16 cellular contexts compared by ENCODE assay signal in the genomic region with DNA sequence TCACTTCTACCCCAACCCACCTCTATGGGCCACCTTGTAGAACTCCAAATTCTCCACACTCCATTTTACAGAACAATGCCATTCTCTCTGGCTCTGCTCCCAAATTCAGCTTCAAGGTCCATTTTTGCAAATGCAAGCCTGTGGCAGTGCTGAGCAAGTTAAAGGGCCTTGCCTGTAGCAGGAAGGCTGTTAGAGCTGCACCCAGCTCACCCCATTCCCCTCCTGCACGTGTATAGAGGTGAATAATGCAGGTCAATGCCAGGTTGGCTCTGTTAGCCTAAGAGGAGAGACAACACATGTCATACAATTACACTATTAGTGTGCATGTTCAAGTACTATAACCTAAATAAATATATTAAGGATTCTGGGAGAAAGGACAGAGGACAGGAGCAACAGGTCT.
DNase-seq lines count a peak whose midpoint lies in the region; ATAC-seq and TF ChIP-seq lines count a peak whose summit lies in the region.
"Had no signal": no experiment of that assay in that cellular context is flagged by ENCODE, and none has a peak within 500 bp of the region (broad histone marks: within the 10 kb centered on the region; RNA-seq: fewer than 3 reads in every experiment).

No MANE protein-coding gene starts in this region.

- H3K27me3 ChIP-seq in GM23338 (ENCODE audit: insufficient read depth): no peaks in the 10 kb centered on the region
- H3K27me3 ChIP-seq in HUES48 (ENCODE audit: control insufficient read depth, insufficient read depth, low read length): no peaks in the 10 kb centered on the region
- no peaks in the 10 kb centered on the region for H3K27me3 ChIP-seq in endodermal cell (ENCODE audit: control insufficient read depth, insufficient read depth, low read length, poor library complexity, severe bottlenecking)
- no peaks in the 10 kb centered on the region for H3K27me3 ChIP-seq in mesendoderm (ENCODE audit: insufficient read depth, low read length, poor library complexity)
- H3K27me3 ChIP-seq: BLaER1 had no signal

- no peak overlapping the region for H4K8ac ChIP-seq in mesendoderm (ENCODE audit: low read depth, low read length)

- no peak overlapping the region for H4K5ac ChIP-seq in mesendoderm (ENCODE audit: low read length)

- H3K9ac ChIP-seq in HUES48 (ENCODE audit: low read depth, low read length) (no peak overlapping the region), endodermal cell (ENCODE audit: extremely low read depth, low read length, poor library complexity, severe bottlenecking) (no peak overlapping the region), mesendoderm (ENCODE audit: low read length) (no peak overlapping the region)
- H3K9ac ChIP-seq: BLaER1 had no signal

- peaks cover 10% of the 10 kb centered on the region; the same call in 1 of the 2 replicates for H3K9me2 ChIP-seq in GM23338 (ENCODE audit: insufficient read depth)

- H2BK5ac ChIP-seq in mesendoderm (ENCODE audit: low read length): no peak overlapping the region

- H3K4me3 ChIP-seq in GM23338: no peak overlapping the region
- no peak overlapping the region for H3K4me3 ChIP-seq in HUES48 (ENCODE audit: low read depth, low read length)
- no peak overlapping the region for H3K4me3 ChIP-seq in endodermal cell (ENCODE audit: low read length)
- no peak overlapping the region for H3K4me3 ChIP-seq in mesendoderm (ENCODE audit: low read length)
- H3K4me3 ChIP-seq: BLaER1, GM12878 had no signal

- TF ChIP-seq CTCF in GM23338 (conservative IDR thresholded peaks at IDR 0.05; ENCODE audit: low read depth in 2 of 2) (no peak), endodermal cell (conservative IDR thresholded peaks at IDR 0.05) (no peak)

- intact Hi-C loops in activated T-helper 2 cell treated with anti-CD3 and anti-CD28 coated beads, Interferon-gamma antibody, Interleukin-2, Interleukin-4, amounts not matched to agents 10 μg/mL and 5 μg/mL and 100 μg/mL, durations not matched to agents 14 hours and 24 hours and 36 hours (cut with micrococcal nuclease): no loop called here

- peak; percentile 66 for ATAC-seq in GM23338
- ATAC-seq: CD8-positive, alpha-beta T cell; GM12878; HCT116 had no signal

- no peak overlapping the region; the same call in 1 of the 2 replicates for H3K27ac ChIP-seq in GM23338 (ENCODE audit: low read depth)
- peak overlapping the region; percentile 86 for H3K27ac ChIP-seq in HUES48 (ENCODE audit: low read depth, low read length)
- no peak overlapping the region for H3K27ac ChIP-seq in endodermal cell (ENCODE audit: low read depth, low read length)
- H3K27ac ChIP-seq in mesendoderm (ENCODE audit: low read depth, low read length): peak overlapping the region; percentile 11
- no peak overlapping the region for H3K27ac ChIP-seq in caudate nucleus (ENCODE audit: low read depth, low read length)
- H3K27ac ChIP-seq: BLaER1 had no signal

- no peak overlapping the region for H2BK120ac ChIP-seq in mesendoderm (ENCODE audit: low read depth, low read length)

- no peak overlapping the region for H2BK15ac ChIP-seq in mesendoderm (replicated peaks; ENCODE audit: low read depth)

- H3K79me1 ChIP-seq in mesendoderm (ENCODE audit: low read length): no peaks in the 10 kb centered on the region

- H3K9me3 ChIP-seq in HUES48 (ENCODE audit: control insufficient read depth, insufficient read depth, low read length) (no peaks in the 10 kb centered on the region), endodermal cell (ENCODE audit: control insufficient read depth, low read length) (no peaks in the 10 kb centered on the region)
- H3K9me3 ChIP-seq: BLaER1 had no signal

- no peak overlapping the region for H3K4ac ChIP-seq in mesendoderm (ENCODE audit: low read depth, low read length)

- no peak for DNase-seq in GM23338 (ENCODE audit: low spot score)
- DNase-seq in endodermal cell: peak; percentile 60
- DNase-seq in mesendoderm: no peak
- DNase-seq in activated T-helper 2 cell treated with anti-CD3 and anti-CD28 coated beads, Interferon-gamma antibody, Interleukin-2, Interleukin-4, amounts not matched to agents 10 μg/mL and 5 μg/mL and 100 μg/mL, durations not matched to agents 14 hours and 24 hours and 36 hours (ENCODE audit: low spot score): no peak
- no peak for DNase-seq in SW 1271 (lab: John Stamatoyannopoulos, UW)
- no peak for DNase-seq in caudate nucleus (lab: John Stamatoyannopoulos, UW)
- DNase-seq: 8988T; Calu3; CD8-positive, alpha-beta T cell; DND-41; EL had no signal

- 0 out of 2 replicates have a peak, but pooled peaks cover 5% of the 10 kb centered on the region for H3F3A ChIP-seq in GM23338 (replicated peaks; ENCODE audit: low read depth)

- H2AFZ ChIP-seq in GM23338: no peak overlapping the region

- H3K4me2 ChIP-seq in GM23338 (peak overlapping the region; percentile 4; the same call in 1 of the 2 replicates), mesendoderm (ENCODE audit: low read length) (no peak overlapping the region)
- H3K4me2 ChIP-seq: BLaER1 had no signal

- 67% methylated on average over 1 of the region's 1 CpG; no CpG with 5 or more reads in 1 of the 2 experiments for WGBS in endodermal cell (ENCODE audit: insufficient coverage in 1 of 2, insufficient read length in 1 of 2), 2 experiments
- WGBS in mesendoderm (ENCODE audit: extremely low coverage, insufficient coverage, low lambda C conversion rate): no CpG with 5 or more reads among the region's 1 CpG

- H4K20me1 ChIP-seq in GM23338 (replicated peaks; ENCODE audit: insufficient read depth): no peaks in the 10 kb centered on the region
- H4K20me1 ChIP-seq: BLaER1 had no signal

- H3K56ac ChIP-seq in mesendoderm (ENCODE audit: low read length): no peak overlapping the region

- H3K36me3 ChIP-seq in GM23338 (ENCODE audit: insufficient read depth) (no peaks in the 10 kb centered on the region), HUES48 (ENCODE audit: control insufficient read depth, insufficient read depth, low read length) (no peaks in the 10 kb centered on the region), endodermal cell (ENCODE audit: control insufficient read depth, insufficient read depth, low read length) (no peaks in the 10 kb centered on the region), mesendoderm (ENCODE audit: control insufficient read depth, insufficient read depth, low read length) (no peaks in the 10 kb centered on the region)
- H3K36me3 ChIP-seq: BLaER1 had no signal

- H3K27ac Mint-ChIP-seq in GM23338 (peak overlapping the region; percentile 26; the same call in 1 of the 2 replicates), endodermal cell (no peak overlapping the region)
- no peak overlapping the region for H3K27ac Mint-ChIP-seq in activated T-helper 2 cell treated with anti-CD3 and anti-CD28 coated beads, Interferon-gamma antibody, Interleukin-2, Interleukin-4, amounts not matched to agents 10 μg/mL and 5 μg/mL and 100 μg/mL, durations not matched to agents 14 hours and 24 hours and 36 hours
- H3K27ac Mint-ChIP-seq: CD14-positive monocyte; CD8-positive, alpha-beta T cell had no signal

- H3K4me3 Mint-ChIP-seq in GM23338: no peak overlapping the region
- no peak overlapping the region for H3K4me3 Mint-ChIP-seq in endodermal cell
- no peak overlapping the region for H3K4me3 Mint-ChIP-seq in activated T-helper 2 cell treated with anti-CD3 and anti-CD28 coated beads, Interferon-gamma antibody, Interleukin-2, Interleukin-4, amounts not matched to agents 10 μg/mL and 5 μg/mL and 100 μg/mL, durations not matched to agents 14 hours and 24 hours and 36 hours (ENCODE audit: low read depth)
- H3K4me3 Mint-ChIP-seq: CD14-positive monocyte; CD8-positive, alpha-beta T cell had no signal

- no peak overlapping the region for H2AK5ac ChIP-seq in mesendoderm (ENCODE audit: low read length)

- peaks cover 38% of the 10 kb centered on the region for H3K4me1 Mint-ChIP-seq in GM23338
- H3K4me1 Mint-ChIP-seq in endodermal cell: peaks cover 7% of the 10 kb centered on the region
- no peaks in the 10 kb centered on the region for H3K4me1 Mint-ChIP-seq in activated T-helper 2 cell treated with anti-CD3 and anti-CD28 coated beads, Interferon-gamma antibody, Interleukin-2, Interleukin-4, amounts not matched to agents 10 μg/mL and 5 μg/mL and 100 μg/mL, durations not matched to agents 14 hours and 24 hours and 36 hours (ENCODE audit: low read depth)
- H3K4me1 Mint-ChIP-seq: CD14-positive monocyte had no signal

- H3K36me3 Mint-ChIP-seq in GM23338 (ENCODE audit: low read depth): no peaks in the 10 kb centered on the region
- no peaks in the 10 kb centered on the region for H3K36me3 Mint-ChIP-seq in endodermal cell (ENCODE audit: low read depth)
- H3K36me3 Mint-ChIP-seq in activated T-helper 2 cell treated with anti-CD3 and anti-CD28 coated beads, Interferon-gamma antibody, Interleukin-2, Interleukin-4, amounts not matched to agents 10 μg/mL and 5 μg/mL and 100 μg/mL, durations not matched to agents 14 hours and 24 hours and 36 hours (ENCODE audit: low read depth): no peaks in the 10 kb centered on the region
- H3K36me3 Mint-ChIP-seq: CD14-positive monocyte; CD8-positive, alpha-beta T cell had no signal

- no peak overlapping the region for H3K23ac ChIP-seq in mesendoderm (ENCODE audit: low read length)

- H3K4me1 ChIP-seq in GM23338 (ENCODE audit: insufficient read depth) (peaks cover 37% of the 10 kb centered on the region), HUES48 (ENCODE audit: control insufficient read depth, insufficient read depth, low read length) (peaks cover 21% of the 10 kb centered on the region), endodermal cell (ENCODE audit: control insufficient read depth, insufficient read depth, low read length) (no peaks in the 10 kb centered on the region), mesendoderm (ENCODE audit: control insufficient read depth, low read depth, low read length) (no peaks in the 10 kb centered on the region)
- H3K4me1 ChIP-seq: BLaER1 had no signal

- no peak overlapping the region for H3K18ac ChIP-seq in mesendoderm (ENCODE audit: low read length)

- H3K79me2 ChIP-seq in GM23338 (replicated peaks; ENCODE audit: insufficient read depth) (no peaks in the 10 kb centered on the region), mesendoderm (ENCODE audit: control insufficient read depth, insufficient read depth, low read length) (no peaks in the 10 kb centered on the region)

- H3K9me3 Mint-ChIP-seq in GM23338 (no peaks in the 10 kb centered on the region; the same call in 2 of the 3 replicates), endodermal cell (no peaks in the 10 kb centered on the region)
- no peaks in the 10 kb centered on the region for H3K9me3 Mint-ChIP-seq in activated T-helper 2 cell treated with anti-CD3 and anti-CD28 coated beads, Interferon-gamma antibody, Interleukin-2, Interleukin-4, amounts not matched to agents 10 μg/mL and 5 μg/mL and 100 μg/mL, durations not matched to agents 14 hours and 24 hours and 36 hours
- H3K9me3 Mint-ChIP-seq: CD14-positive monocyte; CD8-positive, alpha-beta T cell had no signal

- H3K27me3 Mint-ChIP-seq in GM23338 (ENCODE audit: insufficient read depth, low read depth, poor library complexity): peaks cover 16% of the 10 kb centered on the region
- H3K27me3 Mint-ChIP-seq in endodermal cell (ENCODE audit: insufficient read depth): no peaks in the 10 kb centered on the region
- H3K27me3 Mint-ChIP-seq in activated T-helper 2 cell treated with anti-CD3 and anti-CD28 coated beads, Interferon-gamma antibody, Interleukin-2, Interleukin-4, amounts not matched to agents 10 μg/mL and 5 μg/mL and 100 μg/mL, durations not matched to agents 14 hours and 24 hours and 36 hours (ENCODE audit: low read depth): no peaks in the 10 kb centered on the region

TF ChIP-seq in GM23338, 12 proteins besides CTCF, POLR2A, EP300 and RAD21 (continues in another document):
- TF ChIP-seq ZNF114 (CRISPR knock-in tag; IDR thresholded peaks at IDR 0.05): no peak

Comparison
In these comparisons a context has a peak if more than half of its experiments do, and no peak if none do; other contexts are left out.
1. H3K27ac ChIP-seq: peak in HUES48 (single experiment) and mesendoderm (single experiment); none in GM23338 (single experiment), endodermal cell (single experiment) and caudate nucleus (single experiment).